Comparison of ENCODE assay signal across 15 cellular contexts in the genomic region with DNA sequence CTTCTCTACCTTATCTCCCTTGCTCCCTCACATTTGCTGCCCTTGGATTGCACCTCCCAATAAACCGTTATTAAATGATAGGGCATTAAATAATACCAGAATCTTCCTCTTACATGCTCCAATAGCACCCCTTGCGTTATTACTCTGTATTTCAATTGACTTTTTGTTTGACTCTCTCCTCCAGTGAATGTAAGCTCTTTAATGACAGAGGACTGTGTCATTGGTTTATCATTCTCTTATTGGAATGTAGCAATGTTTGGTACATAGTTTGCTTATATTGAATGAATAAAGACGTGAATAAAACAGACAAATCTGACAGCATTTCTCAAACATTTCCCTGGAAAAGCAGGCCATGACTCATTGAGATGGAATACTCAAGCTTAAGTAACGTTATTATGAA. TPM values are rescaled to one million over a fixed set of nuclear protein-coding genes. Genes with fewer than 3 reads are reported as not detected.
DNase-seq lines count a peak whose midpoint lies in the region; ATAC-seq and TF ChIP-seq lines count a peak whose summit lies in the region.
"Had no signal": no experiment of that assay in that cellular context is flagged by ENCODE, and none has a peak within 500 bp of the region (broad histone marks: within the 10 kb centered on the region; RNA-seq: fewer than 3 reads in every experiment).

No MANE protein-coding gene starts in this region.

- H3K4me3 ChIP-seq in WI38 (ENCODE audit: low read depth, low read length) (no peak overlapping the region), foreskin fibroblast (ENCODE audit: low read depth in 1 of 2, low read length in 2 of 2) (no peak overlapping the region)
- H3K4me3 ChIP-seq: right lobe of liver had no signal

- peak; percentile 61 to 68 for DNase-seq in foreskin fibroblast
- peak; percentile 69 for DNase-seq in stromal cell of bone marrow (ENCODE audit: low read depth)
- DNase-seq in sciatic nerve (ENCODE audit: low spot score), result no peak
- DNase-seq in UCSD-AML1 (lab: John Stamatoyannopoulos, UW; ENCODE audit: unreplicated experiment), result no peak
- DNase-seq in nucleus accumbens (lab: John Stamatoyannopoulos, UW), result no peak
- DNase-seq in GOT3 (lab: John Stamatoyannopoulos, UW), result no peak
- DNase-seq: activated CD4-positive, alpha-beta T cell treated with anti-CD3 and anti-CD28 coated beads for 36 hours; activated T-cell treated with anti-CD3 and anti-CD28 coated beads, Interleukin-2, amount 50 U/mL, for 1 hour; DMS79; head of caudate nucleus; right lobe of liver; T-helper 1 cell had no signal

- no peak for ATAC-seq in sciatic nerve
- ATAC-seq: activated CD4-positive, alpha-beta T cell treated with anti-CD3 and anti-CD28 coated beads for 36 hours; natural killer cell treated with Interleukin-12 subunit alpha and Interleukin-12 subunit beta and Interleukin-15 and Interleukin-18, amount 100 ng/mL, for 72 hours; right lobe of liver had no signal

- 0 out of 2 replicates have a peak, but pooled peaks have one; percentile 9 for TF ChIP-seq CTCF in GM12874 (IDR thresholded peaks at IDR 0.05; ENCODE audit: insufficient read depth, low read depth, low read length)
- peak; percentile 37; the same call in 1 of the 2 replicates for TF ChIP-seq CTCF in WI38 (IDR thresholded peaks at IDR 0.05; ENCODE audit: low read depth, low read length)
- TF ChIP-seq CTCF in foreskin fibroblast (IDR thresholded peaks at IDR 0.05; ENCODE audit: low read depth, low read length), result no peak

- intact Hi-C loops in sciatic nerve (cut with DNase I), result no loop called here

RNA-seq across cellular contexts. Expression of a gene that starts 8.7 kb away (rescaled TPM):
- 18.0 TPM for total RNA-seq in sciatic nerve
- total RNA-seq: activated CD4-positive, alpha-beta T cell treated with anti-CD3 and anti-CD28 coated beads for 36 hours had no signal

RNA-seq across cellular contexts. Expression of a gene that starts 49.5 kb away (rescaled TPM):
- total RNA-seq in sciatic nerve, result 35.9 TPM

Comparison
In these comparisons a context has a peak if more than half of its experiments do, and no peak if none do; other contexts are left out.
1. DNase-seq: peak in foreskin fibroblast (2 of 2) and stromal cell of bone marrow (single experiment); none in sciatic nerve (single experiment), UCSD-AML1 (single experiment), nucleus accumbens (0 of 56) and GOT3 (single experiment).